8 cellular contexts compared by ENCODE assay signal in genomic region chr1:67211589-67212563, GRCh38. TPM values are rescaled to one million over a fixed set of nuclear protein-coding genes. Genes with fewer than 3 reads are reported as not detected.
DNase-seq lines count a peak whose midpoint lies in the region; ATAC-seq, FAIRE-seq and TF ChIP-seq lines count a peak whose summit lies in the region.

No MANE protein-coding gene starts in this region.

- ATAC-seq in psoas muscle (no peak), GM21447 (IDR thresholded peaks at IDR 0.05; ENCODE audit: unreplicated experiment) (no peak), GM19023 (IDR thresholded peaks at IDR 0.05; ENCODE audit: unreplicated experiment) (no peak)

- peak overlapping the region; percentile 79 for H3K27ac Mint-ChIP-seq in activated CD4-positive, alpha-beta T cell treated with anti-CD3 and anti-CD28 coated beads, Interleukin-2, amount 10 ng/mL, durations not matched to agents 24 days and 14 days

- H2AFZ ChIP-seq in endothelial cell of umbilical vein (ENCODE audit: low read depth, low read length) = no peak overlapping the region

- intact Hi-C loops in activated CD4-positive, alpha-beta T cell treated with anti-CD3 and anti-CD28 coated beads, Interleukin-2, amount 10 ng/mL, durations not matched to agents 24 days and 14 days (cut with micrococcal nuclease) = loop anchor here (1.0 to 5.0 kb wide), 12 partner anchors 18 to 475 kb away; partner anchors contain the start of genes GADD45A, SERBP1 and SLC35D1
- intact Hi-C loops in endothelial cell of umbilical vein (cut with micrococcal nuclease) = loop anchor here (1.0 to 5.0 kb wide), 4 partner anchors 65 to 1255 kb away; no protein-coding TSS in a partner anchor
- intact Hi-C loops in psoas muscle (cut with DNase I) = loop anchor here in 1 of 2 donors (5.0 kb wide), 2 partner anchors 290 to 450 kb away; no protein-coding TSS in a partner anchor

- H3K9me1 ChIP-seq in endothelial cell of umbilical vein (replicated peaks; ENCODE audit: control insufficient read depth, extremely low read depth, insufficient read depth, low read length) = no peaks in the 10 kb centered on the region

- H3K27me3 ChIP-seq in endothelial cell of umbilical vein (ENCODE audit: control insufficient read depth in 2 of 2, insufficient read depth in 2 of 2, low read length in 2 of 2) = peaks cover 5 to 6% of the 10 kb centered on the region in 2 experiments
- peaks cover 0 to 2% (median 0%) of the 10 kb centered on the region in 3 donors for H3K27me3 ChIP-seq in psoas muscle (ENCODE audit: insufficient read depth in 3 of 3, low read length in 2 of 3)

- H3K4me3 ChIP-seq in AG04449 (ENCODE audit: low read depth, low read length) = no peak overlapping the region
- no peak overlapping the region for H3K4me3 ChIP-seq in endothelial cell of umbilical vein (replicated peaks in 1 of 3; ENCODE audit: insufficient read depth in 1 of 3, low read depth in 1 of 3, low read length in 3 of 3)
- H3K4me3 ChIP-seq in psoas muscle = no peak overlapping the region

- no peaks in the 10 kb centered on the region for H3K9me3 ChIP-seq in endothelial cell of umbilical vein (replicated peaks; ENCODE audit: control insufficient read depth, insufficient read depth, low read length)
- H3K9me3 ChIP-seq in psoas muscle = no peaks in the 10 kb centered on the region

- H3K4me1 Mint-ChIP-seq in activated CD4-positive, alpha-beta T cell treated with anti-CD3 and anti-CD28 coated beads, Interleukin-2, amount 10 ng/mL, durations not matched to agents 24 days and 14 days = peaks cover 33% of the 10 kb centered on the region

- peak; percentile 46 for TF ChIP-seq CTCF in AG04449 (IDR thresholded peaks at IDR 0.05; ENCODE audit: insufficient read depth, low read length, missing control alignments)
- TF ChIP-seq CTCF in endothelial cell of umbilical vein (IDR thresholded peaks at IDR 0.05; ENCODE audit: extremely low read depth in 1 of 2, insufficient read depth in 1 of 2, low read depth in 1 of 2, low read length in 2 of 2) = peak; percentile 35 to 54
- peak; percentile 50 for TF ChIP-seq CTCF in psoas muscle (IDR thresholded peaks at IDR 0.05)

- FAIRE-seq in GM12892 (lab: Jason Lieb, UNC) (peak; percentile 84), endothelial cell of umbilical vein (lab: Jason Lieb, UNC) (peak; percentile 86)

- H3K4me3 Mint-ChIP-seq in activated CD4-positive, alpha-beta T cell treated with anti-CD3 and anti-CD28 coated beads, Interleukin-2, amount 10 ng/mL, durations not matched to agents 24 days and 14 days = peak overlapping the region; percentile 19

- DNase-seq in AG04449 (ENCODE audit: low read depth, low spot score) (no peak), GM12892 (ENCODE audit: insufficient read length) (no peak), NCI-H1694 (lab: John Stamatoyannopoulos, UW) (peak; percentile 13), endothelial cell of umbilical vein (ENCODE audit: low read depth, low spot score) (peak; percentile 32), psoas muscle (no peak)
- DNase-seq in activated CD4-positive, alpha-beta T cell treated with anti-CD3 and anti-CD28 coated beads, Interleukin-2, amount 10 ng/mL, durations not matched to agents 24 days and 14 days = peak; percentile 85

- H3K9ac ChIP-seq in endothelial cell of umbilical vein (replicated peaks; ENCODE audit: extremely low read depth, insufficient read depth, low read length) = no peak overlapping the region

- H3K4me1 ChIP-seq in endothelial cell of umbilical vein (ENCODE audit: control insufficient read depth, extremely low read depth, insufficient read depth, low read length) (no peaks in the 10 kb centered on the region), psoas muscle (no peaks in the 10 kb centered on the region)

- peaks cover 9% of the 10 kb centered on the region for H3K9me3 Mint-ChIP-seq in activated CD4-positive, alpha-beta T cell treated with anti-CD3 and anti-CD28 coated beads, Interleukin-2, amount 10 ng/mL, durations not matched to agents 24 days and 14 days

- dilution Hi-C loops in endothelial cell of umbilical vein (cut with MboI; ENCODE audit: extremely low pct_ligation_motif_present, low sequenced_read_pairs) = no loop called here

- H4K20me1 ChIP-seq in endothelial cell of umbilical vein (replicated peaks; ENCODE audit: control insufficient read depth, extremely low read depth, insufficient read depth, low read length) = no peaks in the 10 kb centered on the region

- H3K27me3 Mint-ChIP-seq in activated CD4-positive, alpha-beta T cell treated with anti-CD3 and anti-CD28 coated beads, Interleukin-2, amount 10 ng/mL, durations not matched to agents 24 days and 14 days = no peaks in the 10 kb centered on the region

- no peak overlapping the region for H3K27ac ChIP-seq in endothelial cell of umbilical vein (ENCODE audit: insufficient read depth, low read depth, low read length)
- H3K27ac ChIP-seq in psoas muscle = no peak overlapping the region

- POLR2A ChIA-PET in AG04449 (lab: Yijun Ruan, JAX) = interaction anchor here (0.6 kb wide), 2 partner anchors 277 to 288 kb away, joined by 3 read pairs; no protein-coding TSS in a partner anchor
- POLR2A ChIA-PET in endothelial cell of umbilical vein (lab: Charles Lee) = no interaction called here

- CTCF ChIA-PET in AG04449 (lab: Yijun Ruan, JAX) (interaction anchor here (0.7 to 8.0 kb wide), 39 partner anchors 9 to 486 kb away, joined by 3 to 276 read pairs (median 5); no protein-coding TSS in a partner anchor), endothelial cell of umbilical vein (lab: Charles Lee) (interaction anchor here (0.7 to 7.5 kb wide), 48 partner anchors 9 to 454 kb away, joined by 3 to 262 read pairs (median 5); partner anchors contain the start of genes DNAI4, MIER1 and SLC35D1)

- H3K36me3 ChIP-seq in endothelial cell of umbilical vein (ENCODE audit: control insufficient read depth in 2 of 2, extremely low read depth in 1 of 2, insufficient read depth in 2 of 2, low read length in 2 of 2) (no peaks in the 10 kb centered on the region), psoas muscle (ENCODE audit: insufficient read depth in 1 of 2, low read depth in 1 of 2) (no peaks in the 10 kb centered on the region)

- H3K4me2 ChIP-seq in endothelial cell of umbilical vein (ENCODE audit: insufficient read depth, low read length) = no peak overlapping the region

- TF ChIP-seq POLR2A in GM12892 (IDR thresholded peaks at IDR 0.05; ENCODE audit: low read depth, low read length) (no peak), endothelial cell of umbilical vein (IDR thresholded peaks at IDR 0.05; ENCODE audit: low read depth, low read length) (no peak)

- 63 to 67% (median 66%) methylated on average over 4 of the region's 4 CpGs for WGBS in psoas muscle, 3 donors

- peaks cover 6% of the 10 kb centered on the region for H3K36me3 Mint-ChIP-seq in activated CD4-positive, alpha-beta T cell treated with anti-CD3 and anti-CD28 coated beads, Interleukin-2, amount 10 ng/mL, durations not matched to agents 24 days and 14 days (ENCODE audit: low read depth)

- BruUV-seq in endothelial cell of umbilical vein (replicated peaks; lab: Mats Ljungman, UMichigan) = no TSS peak

- H3K79me2 ChIP-seq in endothelial cell of umbilical vein (ENCODE audit: control insufficient read depth, insufficient read depth, low read length) = no peaks in the 10 kb centered on the region

TF ChIP-seq in endothelial cell of umbilical vein, 7 proteins besides CTCF, POLR2A, EP300 and RAD21:
- no peak for TF ChIP-seq EZH2 (IDR thresholded peaks at IDR 0.05; ENCODE audit: borderline replicate concordance, low read depth, low read length, severe bottlenecking)
- TF ChIP-seq MAX (IDR thresholded peaks at IDR 0.05; ENCODE audit: insufficient read depth, insufficient read length) = no peak
- TF ChIP-seq POLR2AphosphoS5 (IDR thresholded peaks at IDR 0.05; ENCODE audit: insufficient read depth, low read depth, low read length) = no peak
- TF ChIP-seq JUN (IDR thresholded peaks at IDR 0.05; ENCODE audit: borderline replicate concordance, insufficient read depth, insufficient read length, low read depth) = no peak
- TF ChIP-seq GATA2 (IDR thresholded peaks at IDR 0.05; ENCODE audit: insufficient read depth, insufficient read length, low read depth, low read length) = no peak
- TF ChIP-seq FOS (IDR thresholded peaks at IDR 0.05; ENCODE audit: borderline replicate concordance, insufficient read depth, low read length) = no peak
- no peak for TF ChIP-seq MYC (IDR thresholded peaks at IDR 0.05; ENCODE audit: low read depth, low read length)

RNA-seq across cellular contexts. Expression of gene IL23R, which starts 45.6 kb away (rescaled TPM):
- 1.1 TPM for polyA plus RNA-seq in GM12892 (2012; ENCODE audit: missing spikeins)
- 3.1 and 3.8 TPM in 2 replicates for total RNA-seq in activated CD4-positive, alpha-beta T cell treated with anti-CD3 and anti-CD28 coated beads, Interleukin-2, amount 10 ng/mL, durations not matched to agents 24 days and 14 days
- not detected in 2 replicates for total RNA-seq in endothelial cell of umbilical vein
- polyA plus RNA-seq in endothelial cell of umbilical vein = not detected in 2 replicates
- polyA plus RNA-seq in endothelial cell of umbilical vein (2011; cell fraction: cytosol; rRNA removed) = not detected in 2 replicates
- not detected in 2 replicates for polyA plus RNA-seq in endothelial cell of umbilical vein (2011; cell fraction: nucleus; rRNA removed)
- not detected in 2 replicates for polyA plus RNA-seq in endothelial cell of umbilical vein (2012)
- polyA minus RNA-seq in endothelial cell of umbilical vein = not detected in 2 replicates
- polyA minus RNA-seq in endothelial cell of umbilical vein (2011; cell fraction: cytosol; rRNA and poly(A)+ RNA removed) = not detected
- polyA minus RNA-seq in endothelial cell of umbilical vein (2011; cell fraction: nucleus; rRNA and poly(A)+ RNA removed) = not detected in 2 replicates
- not detected for total RNA-seq in psoas muscle
- polyA plus RNA-seq in psoas muscle = not detected

Comparison
In these comparisons a context has a peak if more than half of its experiments do, and no peak if none do; other contexts are left out.
1. DNase-seq: peak in NCI-H1694 (single experiment), activated CD4-positive, alpha-beta T cell treated with anti-CD3 and anti-CD28 coated beads, Interleukin-2, amount 10 ng/mL, durations not matched to agents 24 days and 14 days (single experiment) and endothelial cell of umbilical vein (single experiment); none in AG04449 (single experiment), GM12892 (single experiment) and psoas muscle (0 of 2).
2. Peak in every context shown above with its lines, with median percentiles within 50 percentile points of each other: CTCF ChIP-seq.